27 cellular contexts compared by ENCODE assay signal in the genomic region with DNA sequence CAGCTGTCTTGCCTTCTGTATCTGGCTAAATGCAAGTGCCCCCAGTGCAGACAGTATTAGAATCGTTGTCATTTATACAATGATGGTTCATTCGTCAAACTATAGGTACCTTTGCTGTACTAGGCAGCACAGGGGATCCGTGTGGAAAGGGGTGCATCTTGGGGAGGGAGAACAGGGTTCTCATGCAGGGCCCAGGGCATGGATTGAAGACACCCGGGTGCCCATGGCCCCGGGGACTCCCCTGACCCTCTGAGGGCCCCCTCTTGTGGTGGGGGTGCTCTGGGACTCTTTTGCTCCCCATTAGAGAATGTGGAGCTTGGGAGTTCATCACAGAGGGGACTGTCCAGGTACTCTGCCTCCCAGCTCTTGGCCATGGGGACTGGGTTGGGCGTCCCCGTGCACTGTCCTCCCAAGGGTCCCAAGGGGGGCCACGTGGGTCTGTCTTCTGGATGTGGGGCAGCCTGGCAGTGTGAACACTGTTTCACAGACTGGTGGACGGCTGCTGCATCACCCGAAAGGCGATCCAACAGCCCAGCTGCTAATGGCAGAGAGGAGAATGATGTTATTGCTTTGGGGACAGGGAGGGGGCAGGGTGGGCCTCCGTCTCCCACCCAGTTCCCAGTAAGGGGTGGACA.
"Had no signal": no experiment of that assay in that cellular context is flagged by ENCODE, and none has a peak within 500 bp of the region (broad histone marks: within the 10 kb centered on the region; RNA-seq: fewer than 3 reads in every experiment).

No MANE protein-coding gene starts in this region.

- H3K9me3 Mint-ChIP-seq: activated T-cell treated with anti-CD3 and anti-CD28 coated beads, Interleukin-2, amount 50 U/mL, for 24 hours; activated T-helper 17 cell treated with anti-CD3 and anti-CD28 coated beads, Interleukin-2, amount 50 U/mL, for 72 hours; endodermal cell; mesothelial cell of epicardium; natural killer cell; stimulated activated naive B cell treated with anti-CD40 and anti-IgM and Interleukin-4, amounts not matched to agents 10 μg/mL and 1 μg/mL and 100 μg/mL, for 72 hours; T-helper 1 cell treated with Interleukin-12 subunit alpha and Interleukin-12 subunit beta and Interleukin-4 antibody, amounts not matched to agents 30 μg/mL and 1 μg/mL, for 36 hours; WTC11 had no signal

- H3K36me3 Mint-ChIP-seq: activated naive CD8-positive, alpha-beta T cell; mesothelial cell of epicardium; natural killer cell; stimulated activated naive B cell treated with anti-CD40 and anti-IgM and Interleukin-4, amounts not matched to agents 10 μg/mL and 1 μg/mL and 100 μg/mL, for 72 hours; WTC11 had no signal

- H3K4me3 Mint-ChIP-seq: activated CD4-positive, alpha-beta T cell treated with anti-CD3 and anti-CD28 coated beads for 36 hours; activated naive CD8-positive, alpha-beta T cell; activated T-cell treated with anti-CD3 and anti-CD28 coated beads, Interleukin-2, amount 50 U/mL, for 24 hours; activated T-helper 17 cell treated with anti-CD3 and anti-CD28 coated beads, Interleukin-2, amount 50 U/mL, for 72 hours; endodermal cell; mesothelial cell of epicardium; natural killer cell; stimulated activated naive B cell treated with anti-CD40 and anti-IgM and Interleukin-4, amounts not matched to agents 10 μg/mL and 1 μg/mL and 100 μg/mL, for 72 hours; T-helper 1 cell treated with Interleukin-12 subunit alpha and Interleukin-12 subunit beta and Interleukin-4 antibody, amounts not matched to agents 30 μg/mL and 1 μg/mL, for 36 hours; WTC11 had no signal

- DNase-seq: activated CD4-positive, alpha-beta T cell treated with anti-CD3 and anti-CD28 coated beads for 36 hours; activated CD4-positive, alpha-beta T cell treated with anti-CD3 and anti-CD28 coated beads, Interleukin-2, amount 50 U/mL, for 4 hours; activated CD8-positive, alpha-beta memory T cell treated with anti-CD3 and anti-CD28 coated beads for 24 hours; activated CD8-positive, alpha-beta memory T cell treated with anti-CD3 and anti-CD28 coated beads, Interleukin-2, amount 50 U/mL, for 4 hours; activated naive CD4-positive, alpha-beta T cell; activated T-cell treated with anti-CD3 and anti-CD28 coated beads, Interleukin-2, amount 50 U/mL, for 24 hours; adrenal gland; cortex of kidney; endodermal cell; islet precursor cell; natural killer cell; sigmoid colon; stimulated activated CD4-positive, alpha-beta T cell treated with anti-CD3 and anti-CD28 coated beads, Interleukin-2, amount 100 ng/mL, for 48 hours; stimulated activated CD8-positive, alpha-beta memory T cell treated with anti-CD3 and anti-CD28 coated beads, Interleukin-4, amount 100 ng/mL, for 48 hours; stimulated activated naive B cell treated with anti-CD40 and anti-IgM and Interleukin-4, amounts not matched to agents 10 μg/mL and 1 μg/mL and 100 μg/mL, for 72 hours; T1000; upper lobe of left lung had no signal

- H3K4me1 ChIP-seq: adrenal gland, pancreas had no signal

- H3K27ac Mint-ChIP-seq: activated CD4-positive, alpha-beta T cell treated with anti-CD3 and anti-CD28 coated beads for 36 hours; activated naive CD8-positive, alpha-beta T cell; activated T-cell treated with anti-CD3 and anti-CD28 coated beads, Interleukin-2, amount 50 U/mL, for 24 hours; activated T-helper 17 cell treated with anti-CD3 and anti-CD28 coated beads, Interleukin-2, amount 50 U/mL, for 72 hours; endodermal cell; mesothelial cell of epicardium; natural killer cell; stimulated activated naive B cell treated with anti-CD40 and anti-IgM and Interleukin-4, amounts not matched to agents 10 μg/mL and 1 μg/mL and 100 μg/mL, for 72 hours; T-helper 1 cell treated with Interleukin-12 subunit alpha and Interleukin-12 subunit beta and Interleukin-4 antibody, amounts not matched to agents 30 μg/mL and 1 μg/mL, for 36 hours; WTC11 had no signal

- H3K4me1 Mint-ChIP-seq: activated T-helper 17 cell treated with anti-CD3 and anti-CD28 coated beads, Interleukin-2, amount 50 U/mL, for 72 hours had no signal

- H3K36me3 ChIP-seq: adrenal gland, breast epithelium, gastroesophageal sphincter, heart right ventricle, pancreas, sigmoid colon, upper lobe of left lung had no signal

- H3K4me3 ChIP-seq: adrenal gland, breast epithelium, gastroesophageal sphincter, heart right ventricle, pancreas, sigmoid colon, smooth muscle cell, upper lobe of left lung had no signal

- ATAC-seq: activated CD4-positive, alpha-beta T cell treated with anti-CD3 and anti-CD28 coated beads for 36 hours; activated T-helper 17 cell treated with anti-CD3 and anti-CD28 coated beads, Interleukin-2, amount 50 U/mL, for 72 hours; gastroesophageal sphincter; heart right ventricle; natural killer cell; pancreas; stimulated activated naive B cell treated with anti-CD40 and anti-IgM and Interleukin-4, amounts not matched to agents 10 μg/mL and 1 μg/mL and 100 μg/mL, for 72 hours; WTC11 had no signal

- H3K9me3 ChIP-seq: adrenal gland, breast epithelium, gastroesophageal sphincter, heart right ventricle, pancreas, sigmoid colon, upper lobe of left lung had no signal
